In genomic region chr14:99972748-99973466, GRCh38 we compare ENCODE assay signal across 9 cellular contexts.
A peak's percentile ranks its signal among the peaks of the same experiment; 100 is the strongest.
DNase-seq lines count a peak whose midpoint lies in the region; ATAC-seq and TF ChIP-seq lines count a peak whose summit lies in the region.
"Had no signal": no experiment of that assay in that cellular context is flagged by ENCODE, and none has a peak within 500 bp of the region (broad histone marks: within the 10 kb centered on the region; RNA-seq: fewer than 3 reads in every experiment).

No MANE protein-coding gene starts in this region.

- H3K9me3 ChIP-seq in left lung (peaks cover 0 to 4% of the 10 kb centered on the region in 2 donors), tibial artery (peaks cover 0 to 20% (median 0%) of the 10 kb centered on the region in 3 donors)

- H3K36me3 ChIP-seq in left lung (no peaks in the 10 kb centered on the region), tibial artery (no peaks in the 10 kb centered on the region)

- peak overlapping the region; percentile 94 for H3K27ac Mint-ChIP-seq in activated T-cell treated with anti-CD3 and anti-CD28 coated beads, Interleukin-2, amount 50 U/mL, for 24 hours
- H3K27ac Mint-ChIP-seq in activated naive CD8-positive, alpha-beta T cell = peak overlapping the region; percentile 90

- H3K27ac ChIP-seq in left lung (no peak overlapping the region), tibial artery (peak overlapping the region; percentile 63 to 67)

- no peaks in the 10 kb centered on the region for H3K9me3 Mint-ChIP-seq in activated T-cell treated with anti-CD3 and anti-CD28 coated beads, Interleukin-2, amount 50 U/mL, for 24 hours
- no peaks in the 10 kb centered on the region for H3K9me3 Mint-ChIP-seq in activated naive CD8-positive, alpha-beta T cell (ENCODE audit: low read depth)

- peak overlapping the region; percentile 94 for H3K4me3 Mint-ChIP-seq in activated T-cell treated with anti-CD3 and anti-CD28 coated beads, Interleukin-2, amount 50 U/mL, for 24 hours
- H3K4me3 Mint-ChIP-seq in activated naive CD8-positive, alpha-beta T cell = peak overlapping the region; percentile 91

- H3K4me3 ChIP-seq in left lung (peak overlapping the region; percentile 67 to 70), tibial artery (peak overlapping the region; percentile 67 to 93)

- H3K27me3 ChIP-seq in left lung (peaks cover 0 to 27% of the 10 kb centered on the region in 2 donors), tibial artery (peaks cover 0 to 2% of the 10 kb centered on the region in 2 donors)

- ATAC-seq in left lung = no peak
- ATAC-seq in omental fat pad (ENCODE audit: low FRiP score) = no peak

- no peak for DNase-seq in activated T-cell treated with anti-CD3 and anti-CD28 coated beads, Interleukin-2, amount 50 U/mL, for 24 hours
- DNase-seq in activated T-cell treated with anti-CD3 and anti-CD28 coated beads for 4 hours (no peak), left lung (no peak), tibial artery (no peak), NCI-H2029 (lab: John Stamatoyannopoulos, UW) (no peak), omental fat pad (ENCODE audit: low spot score) (no peak)
- DNase-seq in activated effector memory CD4-positive, alpha-beta T cell treated with Interleukin-2 at 50 U/mL for 16 hours = no peak
- DNase-seq: NK-92 treated with Interleukin-12 subunit alpha and Interleukin-12 subunit beta, amount 100 ng/mL, for 24 hours had no signal

- H3K4me1 ChIP-seq in left lung (peaks cover 0 to 9% of the 10 kb centered on the region in 2 donors), tibial artery (peaks cover 0 to 10% (median 6%) of the 10 kb centered on the region in 4 donors)

- H3K36me3 Mint-ChIP-seq in activated T-cell treated with anti-CD3 and anti-CD28 coated beads, Interleukin-2, amount 50 U/mL, for 24 hours (ENCODE audit: low read depth) = peaks cover 6% of the 10 kb centered on the region
- H3K36me3 Mint-ChIP-seq in activated naive CD8-positive, alpha-beta T cell = no peaks in the 10 kb centered on the region

- no peak for TF ChIP-seq CTCF in left lung (IDR thresholded peaks at IDR 0.05)
- no peak for TF ChIP-seq CTCF in tibial artery (IDR thresholded peaks at IDR 0.05)
- no peak for TF ChIP-seq CTCF in omental fat pad (IDR thresholded peaks at IDR 0.05)

- intact Hi-C loops in left lung (cut with DNase I) (no loop called here), tibial artery (cut with DNase I; ENCODE audit: low total_unique reads) (no loop called here)

- H3K4me1 Mint-ChIP-seq in activated T-cell treated with anti-CD3 and anti-CD28 coated beads, Interleukin-2, amount 50 U/mL, for 24 hours (ENCODE audit: low read depth) = peaks cover 27% of the 10 kb centered on the region
- peaks cover 13% of the 10 kb centered on the region for H3K4me1 Mint-ChIP-seq in activated naive CD8-positive, alpha-beta T cell (ENCODE audit: low read depth)

- H3K27me3 Mint-ChIP-seq in activated T-cell treated with anti-CD3 and anti-CD28 coated beads, Interleukin-2, amount 50 U/mL, for 24 hours = peaks cover 28% of the 10 kb centered on the region
- H3K27me3 Mint-ChIP-seq in activated naive CD8-positive, alpha-beta T cell = no peaks in the 10 kb centered on the region

Comparison
In these comparisons a context has a peak if more than half of its experiments do, and no peak if none do; other contexts are left out.
1. H3K27ac ChIP-seq: peak in tibial artery (2 of 2); none in left lung (0 of 2).